ENCODE assay signal across 8 cellular contexts in the genomic region with DNA sequence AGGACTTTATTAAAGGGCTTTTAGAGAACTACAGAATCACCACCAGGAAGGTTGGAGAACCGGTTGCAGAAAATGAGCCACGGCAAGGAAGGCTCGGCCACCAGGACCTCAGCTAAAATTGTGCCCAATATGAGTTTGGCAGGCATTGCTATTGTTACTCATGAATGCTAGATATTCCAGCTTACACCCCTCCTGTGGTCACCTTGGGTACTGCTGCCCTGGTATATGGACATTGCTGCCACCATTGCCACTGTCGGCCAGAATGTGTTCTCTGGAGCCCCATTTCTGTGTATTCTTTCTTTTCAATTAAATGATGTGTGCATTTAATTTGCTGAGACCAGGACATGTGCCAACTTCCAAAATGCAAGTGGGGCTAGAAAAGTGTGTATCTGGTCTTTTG.
DNase-seq lines count a peak whose midpoint lies in the region; ATAC-seq and TF ChIP-seq lines count a peak whose summit lies in the region.

No MANE protein-coding gene starts in this region.

- H3K4me3 Mint-ChIP-seq in activated T-cell treated with anti-CD3 and anti-CD28 coated beads, Interleukin-2, amount 50 U/mL, for 4 hours, result no peak overlapping the region

- peak; percentile 48 for TF ChIP-seq CTCF in AG09319 (IDR thresholded peaks at IDR 0.05; ENCODE audit: low read depth, low read length)

- no peak for DNase-seq in AG09319 (ENCODE audit: extremely low read depth, low read depth)
- peak; percentile 36 for DNase-seq in astrocyte of the hippocampus (ENCODE audit: low read depth, low spot score)
- DNase-seq in left lobe of liver (ENCODE audit: low spot score), result peak; percentile 52
- DNase-seq in GOT3 (lab: John Stamatoyannopoulos, UW), result no peak
- no peak for DNase-seq in T-helper 9 cell
- DNase-seq in activated T-cell treated with anti-CD3 and anti-CD28 coated beads, Interleukin-2, amount 50 U/mL, for 4 hours, result no peak

- no peaks in the 10 kb centered on the region for H3K9me3 Mint-ChIP-seq in activated T-cell treated with anti-CD3 and anti-CD28 coated beads, Interleukin-2, amount 50 U/mL, for 4 hours

- no peaks in the 10 kb centered on the region for H3K36me3 Mint-ChIP-seq in activated T-cell treated with anti-CD3 and anti-CD28 coated beads, Interleukin-2, amount 50 U/mL, for 4 hours (ENCODE audit: insufficient read depth)

- peak; percentile 58 for ATAC-seq in GM18508 (IDR thresholded peaks at IDR 0.05; ENCODE audit: insufficient read depth, unreplicated experiment)
- peak; percentile 44 for ATAC-seq in HG03469 (IDR thresholded peaks at IDR 0.05; ENCODE audit: unreplicated experiment)
- peak; percentile 98 for ATAC-seq in left lobe of liver
- no peak for ATAC-seq in activated T-cell treated with anti-CD3 and anti-CD28 coated beads, Interleukin-2, amount 50 U/mL, for 4 hours

- H3K4me1 Mint-ChIP-seq in activated T-cell treated with anti-CD3 and anti-CD28 coated beads, Interleukin-2, amount 50 U/mL, for 4 hours (ENCODE audit: low read depth), result no peaks in the 10 kb centered on the region

- H3K27me3 Mint-ChIP-seq in activated T-cell treated with anti-CD3 and anti-CD28 coated beads, Interleukin-2, amount 50 U/mL, for 4 hours (ENCODE audit: low read depth), result no peaks in the 10 kb centered on the region

Comparison
In these comparisons a context has a peak if more than half of its experiments do, and no peak if none do; other contexts are left out.
1. DNase-seq: peak in astrocyte of the hippocampus (single experiment) and left lobe of liver (single experiment); none in AG09319 (single experiment), GOT3 (single experiment), T-helper 9 cell (single experiment) and activated T-cell treated with anti-CD3 and anti-CD28 coated beads, Interleukin-2, amount 50 U/mL, for 4 hours (single experiment).
2. ATAC-seq: peak in GM18508 (single experiment), HG03469 (single experiment) and left lobe of liver (single experiment); none in activated T-cell treated with anti-CD3 and anti-CD28 coated beads, Interleukin-2, amount 50 U/mL, for 4 hours (0 of 2).